11 cellular contexts compared by ENCODE assay signal in genomic region chr6:33987531-33988021, GRCh38.
DNase-seq lines count a peak whose midpoint lies in the region; ATAC-seq and TF ChIP-seq lines count a peak whose summit lies in the region.
"Had no signal": no experiment of that assay in that cellular context is flagged by ENCODE, and none has a peak within 500 bp of the region (broad histone marks: within the 10 kb centered on the region; RNA-seq: fewer than 3 reads in every experiment).

No MANE protein-coding gene starts in this region.

- no peak for TF ChIP-seq POLR2A in prostate gland (IDR thresholded peaks at IDR 0.05)

- no peak for ATAC-seq in HG02840 (IDR thresholded peaks at IDR 0.05; ENCODE audit: low FRiP score, unreplicated experiment)
- ATAC-seq: left cardiac atrium, sciatic nerve had no signal

- TF ChIP-seq CTCF in VCaP (conservative IDR thresholded peaks at IDR 0.05) (no peak), prostate gland (IDR thresholded peaks at IDR 0.05) (no peak), BE2C (IDR thresholded peaks at IDR 0.05; ENCODE audit: low read depth, low read length) (no peak)

- no peak overlapping the region for H3K4me3 ChIP-seq in prostate gland
- no peak overlapping the region for H3K4me3 ChIP-seq in BE2C (ENCODE audit: low read depth, low read length)
- H3K4me3 ChIP-seq: MG63 had no signal

- H3K9me3 ChIP-seq in prostate gland, result no peaks in the 10 kb centered on the region
- no peaks in the 10 kb centered on the region for H3K9me3 ChIP-seq in BE2C
- H3K9me3 ChIP-seq: MG63 had no signal

- in situ Hi-C loops in G401 (cut with HindIII; ENCODE audit: low sequenced_read_pairs), result no loop called here

- peak; percentile 59 for DNase-seq in G401 (ENCODE audit: low spot score)
- DNase-seq in NCI-H1436 (lab: John Stamatoyannopoulos, UW), result peak; percentile 58
- DNase-seq in prostate gland (ENCODE audit: low spot score), result peak; percentile 26
- no peak for DNase-seq in MV-4-11 (lab: John Stamatoyannopoulos, UW)
- DNase-seq in BE2C, result no peak
- DNase-seq: left cardiac atrium, MG63, nephron progenitor cell had no signal

- H3K4me1 ChIP-seq in prostate gland (replicated peaks), result peaks cover 13% of the 10 kb centered on the region
- no peaks in the 10 kb centered on the region; the same call in none of the 2 replicates for H3K4me1 ChIP-seq in BE2C

- 92% methylated on average over 13 of the region's 13 CpGs for WGBS in prostate gland

- H3K36me3 ChIP-seq in prostate gland (no peaks in the 10 kb centered on the region), BE2C (no peaks in the 10 kb centered on the region)
- H3K36me3 ChIP-seq: MG63 had no signal

- H3K27ac ChIP-seq in VCaP (peak overlapping the region; percentile 97), prostate gland (peak overlapping the region; percentile 78 to 86)

- H3K27me3 ChIP-seq in prostate gland (replicated peaks; ENCODE audit: insufficient read depth) (no peaks in the 10 kb centered on the region), BE2C (no peaks in the 10 kb centered on the region)
- H3K27me3 ChIP-seq: MG63 had no signal

- intact Hi-C loops in prostate gland (cut with DNase I), result no loop called here

Comparison
In these comparisons a context has a peak if more than half of its experiments do, and no peak if none do; other contexts are left out.
1. DNase-seq: peak in G401 (single experiment), NCI-H1436 (single experiment) and prostate gland (single experiment); none in MV-4-11 (single experiment) and BE2C (single experiment).